Comparison of ENCODE assay signal across 9 cellular contexts in the genomic region with DNA sequence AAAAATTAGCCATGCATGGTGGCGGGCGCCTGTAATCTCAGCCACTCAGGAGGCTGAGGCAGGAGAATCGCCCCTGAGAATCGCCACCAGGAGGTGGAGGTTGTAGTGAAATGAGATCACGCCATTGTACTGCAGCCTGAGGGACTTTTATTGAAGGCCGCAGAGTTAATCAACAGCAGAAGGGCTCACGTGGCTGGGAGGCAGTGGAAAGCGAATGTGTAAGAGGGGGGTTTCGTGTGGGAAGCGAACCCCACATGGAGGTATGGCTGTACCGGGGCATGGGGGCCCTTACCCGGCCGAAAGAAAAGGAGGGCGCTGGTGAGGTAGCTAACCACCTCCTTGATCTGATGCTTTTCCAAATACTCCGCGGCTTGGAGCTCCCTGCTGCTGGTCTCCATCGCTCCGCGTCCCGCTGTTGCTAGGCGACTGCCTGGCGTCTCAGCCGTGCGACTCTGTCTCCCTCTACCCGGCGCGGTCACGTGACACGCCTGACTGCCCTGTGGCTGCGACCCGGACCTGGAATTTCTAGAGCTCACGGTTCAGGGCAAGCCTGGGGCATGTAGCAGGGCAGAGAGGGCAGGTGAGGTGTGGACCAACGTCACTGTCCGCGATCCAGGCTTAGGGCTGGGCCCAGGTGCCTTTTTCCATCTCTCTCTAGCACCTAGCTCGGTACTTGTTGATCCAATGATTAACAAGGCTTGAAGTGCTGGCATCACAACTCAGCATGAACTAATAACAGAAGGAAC. TPM values are rescaled to one million over a fixed set of nuclear protein-coding genes. Genes with fewer than 3 reads are reported as not detected.
DNase-seq lines count a peak whose midpoint lies in the region; ATAC-seq and TF ChIP-seq lines count a peak whose summit lies in the region.
"Had no signal": no experiment of that assay in that cellular context is flagged by ENCODE, and none has a peak within 500 bp of the region (broad histone marks: within the 10 kb centered on the region; RNA-seq: fewer than 3 reads in every experiment).

A gene with protein sequence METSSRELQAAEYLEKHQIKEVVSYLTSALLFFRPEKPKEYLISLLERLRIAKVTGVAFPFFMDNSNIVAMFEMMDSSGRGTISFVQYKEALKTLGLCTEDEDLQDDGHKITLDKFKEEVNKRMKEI (minus strand): TSS at position 428 of the 746 bp plus-strand sequence. CDS start 30 bp downstream, at position 398.

- TF ChIP-seq EP300 in upper lobe of left lung (IDR thresholded peaks at IDR 0.05): no peak

- H3K27me3 ChIP-seq in upper lobe of left lung: no peaks in the 10 kb centered on the region

- no peak for TF ChIP-seq POLR2A in upper lobe of left lung (IDR thresholded peaks at IDR 0.05)

- peak within 1 kb of the TSS; percentile 74 for H3K4me3 Mint-ChIP-seq in activated naive CD4-positive, alpha-beta T cell treated with anti-CD3 and anti-CD28 coated beads for 36 hours

- H3K36me3 ChIP-seq in upper lobe of left lung: no peaks in the 10 kb centered on the region

- intact Hi-C loops in activated naive CD4-positive, alpha-beta T cell treated with anti-CD3 and anti-CD28 coated beads for 36 hours (cut with micrococcal nuclease): no loop called here
- intact Hi-C loops in head of caudate nucleus (cut with DNase I): no loop called here

- H3K4me1 ChIP-seq in upper lobe of left lung: peaks cover 7 to 9% (median 8%) of the 10 kb centered on the region in 4 donors

- H3K27ac Mint-ChIP-seq in activated naive CD4-positive, alpha-beta T cell treated with anti-CD3 and anti-CD28 coated beads for 36 hours: no peak within 1 kb of the TSS

- peak within 1 kb of the TSS in 3 of 4 donors; percentile 22 to 37 (median 33) for H3K4me3 ChIP-seq in upper lobe of left lung

- CTCF ChIA-PET in activated naive CD4-positive, alpha-beta T cell treated with anti-CD3 and anti-CD28 coated beads for 36 hours (lab: Charles Lee): interaction anchor here (0.7 to 1.0 kb wide), 2 partner anchors 13 to 49 kb away, joined by 3 read pairs; a partner anchor contains a TSS

- H3K27ac ChIP-seq in upper lobe of left lung: peak within 1 kb of the TSS in 1 of 4 donors; percentile 11
- H3K27ac ChIP-seq: C4-2B had no signal

- H3K27me3 Mint-ChIP-seq in activated naive CD4-positive, alpha-beta T cell treated with anti-CD3 and anti-CD28 coated beads for 36 hours (ENCODE audit: low read depth): peaks cover 5% of the 10 kb centered on the region

- peak in 1 of 6 experiments; percentile 23 for TF ChIP-seq CTCF in upper lobe of left lung (IDR thresholded peaks at IDR 0.05)

- ATAC-seq in HG02981 (IDR thresholded peaks at IDR 0.05; ENCODE audit: unreplicated experiment): peak; percentile 92
- ATAC-seq in upper lobe of left lung (ENCODE audit: low FRiP score in 2 of 2): peak; percentile 77 to 95

- DNase-seq in SIG-M5 treated with dmso at 0.1 percent for 504 hours (lab: John Stamatoyannopoulos, UW; ENCODE audit: unreplicated experiment): peak; percentile 41
- DNase-seq in SIG-M5 (lab: John Stamatoyannopoulos, UW): no peak
- peak; percentile 81 to 94 for DNase-seq in NCI-H526 (lab: John Stamatoyannopoulos, UW)
- peak; percentile 78 for DNase-seq in activated naive CD4-positive, alpha-beta T cell treated with anti-CD3 and anti-CD28 coated beads for 36 hours
- peak; percentile 71 to 96 (median 89) for DNase-seq in head of caudate nucleus
- DNase-seq in nucleus accumbens (lab: John Stamatoyannopoulos, UW): peak in 55 of 56 donors; percentile 11 to 90 (median 67)
- DNase-seq in upper lobe of left lung: peak; percentile 85 to 90

- no peaks in the 10 kb centered on the region for H3K36me3 Mint-ChIP-seq in activated naive CD4-positive, alpha-beta T cell treated with anti-CD3 and anti-CD28 coated beads for 36 hours (ENCODE audit: low read depth)

- WGBS in upper lobe of left lung, 2 donors: 19 to 30% methylated on average over 21 to 31 of the region's 36 CpGs

- H3K9me3 Mint-ChIP-seq in activated naive CD4-positive, alpha-beta T cell treated with anti-CD3 and anti-CD28 coated beads for 36 hours: peaks cover 3% of the 10 kb centered on the region

- peaks cover 6% of the 10 kb centered on the region for H3K4me1 Mint-ChIP-seq in activated naive CD4-positive, alpha-beta T cell treated with anti-CD3 and anti-CD28 coated beads for 36 hours (ENCODE audit: low read depth)

- H3K9me3 ChIP-seq in upper lobe of left lung: peaks cover 0 to 4% (median 0%) of the 10 kb centered on the region in 4 donors

RNA-seq across cellular contexts. Expression of the gene that starts here (rescaled TPM):
- not detected for total RNA-seq in activated naive CD4-positive, alpha-beta T cell treated with anti-CD3 and anti-CD28 coated beads for 36 hours
- total RNA-seq in upper lobe of left lung: 10 to 100 TPM in 1 of 6 donors, 1 to 10 TPM in 3, under 1 TPM in 1, not detected in 1; 0.86 to 26.2 (median 5.1) TPM

Comparison
In these comparisons a context has a peak if more than half of its experiments do, and no peak if none do; other contexts are left out.
1. Peak in DNase-seq in activated naive CD4-positive, alpha-beta T cell treated with anti-CD3 and anti-CD28 coated beads for 36 hours; RNA of the gene not detected or under 1 TPM.